7 cellular contexts compared by ENCODE assay signal in genomic region chr20:2172305-2173175, GRCh38.
A peak's percentile ranks its signal among the peaks of the same experiment; 100 is the strongest.
DNase-seq lines count a peak whose midpoint lies in the region; ATAC-seq, FAIRE-seq and TF ChIP-seq lines count a peak whose summit lies in the region.

No MANE protein-coding gene starts in this region.

- no peaks in the 10 kb centered on the region for H3K27me3 ChIP-seq in small intestine (ENCODE audit: control insufficient read depth in 2 of 2, insufficient read depth in 2 of 2, low read length in 2 of 2)

- WGBS in small intestine, 3 donors = 16 to 21% (median 20%) methylated on average over 17 of the region's 17 CpGs

- no peak for FAIRE-seq in small intestine (lab: Jason Lieb, UNC)

- H3K4me3 ChIP-seq in astrocyte of the cerebellum (ENCODE audit: low read depth, low read length) (no peak overlapping the region), small intestine (ENCODE audit: low read depth in 1 of 2, low read length in 2 of 2) (no peak overlapping the region)

- H3K9me3 ChIP-seq in small intestine (ENCODE audit: control insufficient read depth, low read depth) = no peaks in the 10 kb centered on the region

- ATAC-seq in HG03095 (IDR thresholded peaks at IDR 0.05; ENCODE audit: unreplicated experiment) = no peak

- in situ Hi-C loops in astrocyte of the cerebellum (cut with HindIII; ENCODE audit: low sequenced_read_pairs) = no loop called here

- peak; percentile 5 for DNase-seq in MV-4-11 (lab: John Stamatoyannopoulos, UW)
- peak; percentile 9 for DNase-seq in T-helper 22 cell (ENCODE audit: low read depth)
- DNase-seq in astrocyte of the cerebellum (ENCODE audit: low read depth) = peak; percentile 19
- DNase-seq in hippocampal formation (lab: John Stamatoyannopoulos, UW) = peak; percentile 58 to 71
- DNase-seq in small intestine = peak; percentile 59

- H3K36me3 ChIP-seq in small intestine (ENCODE audit: control insufficient read depth in 2 of 2, insufficient read depth in 2 of 2, low read length in 2 of 2) = no peaks in the 10 kb centered on the region

- no peak overlapping the region for H3K27ac ChIP-seq in small intestine (ENCODE audit: low read depth in 1 of 2, low read length in 1 of 2)

- no peaks in the 10 kb centered on the region for H3K4me1 ChIP-seq in small intestine (ENCODE audit: control insufficient read depth in 2 of 2, insufficient read depth in 1 of 2, low read depth in 1 of 2, low read length in 1 of 2)

- peak; percentile 95 for TF ChIP-seq CTCF in GM12872 (IDR thresholded peaks at IDR 0.05; ENCODE audit: insufficient read depth, low read depth, low read length)
- peak; percentile 93 for TF ChIP-seq CTCF in astrocyte of the cerebellum (IDR thresholded peaks at IDR 0.05; ENCODE audit: low read depth, low read length, missing control alignments)

Comparison
In these comparisons a context has a peak if more than half of its experiments do, and no peak if none do; other contexts are left out.
1. DNase-seq: peak in every context shown above with its lines; median percentile 64 in hippocampal formation; 59 in small intestine; 19 in astrocyte of the cerebellum; 9 in T-helper 22 cell; 5 in MV-4-11.